ENCODE assay signal across 16 cellular contexts in the genomic region with DNA sequence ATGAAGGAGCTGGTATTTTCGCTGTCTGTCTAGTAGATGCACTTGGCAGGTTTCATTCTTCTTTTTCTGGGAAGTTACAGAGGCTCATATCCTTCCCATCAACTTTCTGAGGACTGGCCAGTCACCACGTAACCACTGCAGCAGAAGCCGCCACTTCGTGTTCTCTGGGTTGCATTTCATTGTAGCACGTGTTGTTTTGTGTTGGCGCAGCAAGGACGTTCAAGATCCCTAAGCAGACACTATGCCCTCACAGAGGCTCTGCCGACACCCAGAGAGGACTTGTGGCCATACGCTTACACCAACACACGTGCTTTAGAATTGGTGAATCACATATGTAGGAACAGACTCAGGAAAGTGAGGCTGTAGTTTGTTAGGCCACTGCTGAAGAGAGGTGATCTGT. TPM values are rescaled to one million over a fixed set of nuclear protein-coding genes. Genes with fewer than 3 reads are reported as not detected.
DNase-seq lines count a peak whose midpoint lies in the region; ATAC-seq and TF ChIP-seq lines count a peak whose summit lies in the region.
"Had no signal": no experiment of that assay in that cellular context is flagged by ENCODE, and none has a peak within 500 bp of the region (broad histone marks: within the 10 kb centered on the region; RNA-seq: fewer than 3 reads in every experiment).

No MANE protein-coding gene starts in this region.

- peaks cover 45% of the 10 kb centered on the region for H3K4me1 Mint-ChIP-seq in activated T-helper 2 cell treated with anti-CD3 and anti-CD28 coated beads, Interferon-gamma antibody, Interleukin-2, Interleukin-4, amounts not matched to agents 10 μg/mL and 5 μg/mL and 100 μg/mL, durations not matched to agents 14 hours and 24 hours and 36 hours (ENCODE audit: low read depth)

- no peak overlapping the region for H2AFZ ChIP-seq in OCI-LY7 (ENCODE audit: low read length)

- ATAC-seq in left cardiac atrium, result peak; percentile 6 to 28
- peak; percentile 78 to 85 (median 82) for ATAC-seq in psoas muscle
- no peak for ATAC-seq in GM18867 (IDR thresholded peaks at IDR 0.05; ENCODE audit: unreplicated experiment)
- ATAC-seq: HepG2 had no signal

- H3K27ac Mint-ChIP-seq in activated T-helper 2 cell treated with anti-CD3 and anti-CD28 coated beads, Interferon-gamma antibody, Interleukin-2, Interleukin-4, amounts not matched to agents 10 μg/mL and 5 μg/mL and 100 μg/mL, durations not matched to agents 14 hours and 24 hours and 36 hours, result peak overlapping the region; percentile 67

- peak; percentile 14 for DNase-seq in MV-4-11 (lab: John Stamatoyannopoulos, UW)
- no peak for DNase-seq in activated T-helper 2 cell treated with anti-CD3 and anti-CD28 coated beads, Interferon-gamma antibody, Interleukin-2, Interleukin-4, amounts not matched to agents 10 μg/mL and 5 μg/mL and 100 μg/mL, durations not matched to agents 14 hours and 24 hours and 36 hours (ENCODE audit: low spot score)
- DNase-seq in left cardiac atrium, result no peak
- DNase-seq in psoas muscle, result peak in 1 of 2 donors; percentile 69
- DNase-seq in SIG-M5 treated with dmso at 0.1 percent for 504 hours (lab: John Stamatoyannopoulos, UW; ENCODE audit: unreplicated experiment), result no peak
- DNase-seq in OCI-LY7 (ENCODE audit: low spot score), result no peak
- DNase-seq: MG63, NCI-H1105 treated with DMSO at 0.1 percent for 48 hours, NCI-H1930, NCI-H2171, NCI-H446 treated with DMSO at 0.1 percent for 48 hours, NCI-H774 had no signal

- no peaks in the 10 kb centered on the region for H3K79me2 ChIP-seq in OCI-LY7 (ENCODE audit: insufficient read depth, low read depth, low read length)

- no peaks in the 10 kb centered on the region for H3K9me3 ChIP-seq in psoas muscle
- no peaks in the 10 kb centered on the region for H3K9me3 ChIP-seq in OCI-LY7 (ENCODE audit: low read length)
- H3K9me3 ChIP-seq: BLaER1 treated with 17β-estradiol and CSF1 and Interleukin-3, amounts not matched to agents 10 nM and 100 nM; MG63 had no signal

- no peak overlapping the region for H3K4me3 ChIP-seq in psoas muscle
- no peak overlapping the region for H3K4me3 ChIP-seq in OCI-LY7 (ENCODE audit: low read depth, low read length, poor library complexity, severe bottlenecking)
- H3K4me3 ChIP-seq: BLaER1 treated with 17β-estradiol and CSF1 and Interleukin-3, amounts not matched to agents 10 nM and 100 nM; MG63 had no signal

- H3K9me2 ChIP-seq in OCI-LY7 (ENCODE audit: insufficient read depth, low read length), result no peaks in the 10 kb centered on the region

- intact Hi-C loops in activated T-helper 2 cell treated with anti-CD3 and anti-CD28 coated beads, Interferon-gamma antibody, Interleukin-2, Interleukin-4, amounts not matched to agents 10 μg/mL and 5 μg/mL and 100 μg/mL, durations not matched to agents 14 hours and 24 hours and 36 hours (cut with micrococcal nuclease), result no loop called here
- intact Hi-C loops in left cardiac atrium (cut with DNase I), result no loop called here
- intact Hi-C loops in psoas muscle (cut with DNase I), result loop anchor here in 1 of 2 donors (2.0 kb wide), 1 partner anchor 27 kb away; no protein-coding TSS in a partner anchor
- intact Hi-C loops in OCI-LY7 (cut with micrococcal nuclease; ENCODE audit: unreplicated experiment), result no loop called here

- no peak overlapping the region for H3K4me2 ChIP-seq in OCI-LY7 (ENCODE audit: low read length)
- H3K4me2 ChIP-seq: BLaER1 treated with 17β-estradiol and CSF1 and Interleukin-3, amounts not matched to agents 10 nM and 100 nM had no signal

- CTCF ChIA-PET in OCI-LY7 (lab: Charles Lee; ENCODE audit: unreplicated experiment), result no interaction called here

- H3K9me3 Mint-ChIP-seq in activated T-helper 2 cell treated with anti-CD3 and anti-CD28 coated beads, Interferon-gamma antibody, Interleukin-2, Interleukin-4, amounts not matched to agents 10 μg/mL and 5 μg/mL and 100 μg/mL, durations not matched to agents 14 hours and 24 hours and 36 hours, result no peaks in the 10 kb centered on the region

- no peaks in the 10 kb centered on the region for H3K27me3 Mint-ChIP-seq in activated T-helper 2 cell treated with anti-CD3 and anti-CD28 coated beads, Interferon-gamma antibody, Interleukin-2, Interleukin-4, amounts not matched to agents 10 μg/mL and 5 μg/mL and 100 μg/mL, durations not matched to agents 14 hours and 24 hours and 36 hours (ENCODE audit: low read depth)

- POLR2A ChIA-PET in OCI-LY7 (lab: Charles Lee), result no interaction called here

- peaks cover 76% of the 10 kb centered on the region for H3K36me3 Mint-ChIP-seq in activated T-helper 2 cell treated with anti-CD3 and anti-CD28 coated beads, Interferon-gamma antibody, Interleukin-2, Interleukin-4, amounts not matched to agents 10 μg/mL and 5 μg/mL and 100 μg/mL, durations not matched to agents 14 hours and 24 hours and 36 hours (ENCODE audit: low read depth)

- peaks cover 4 to 76% of the 10 kb centered on the region in 2 donors for H3K36me3 ChIP-seq in psoas muscle (ENCODE audit: insufficient read depth in 1 of 2, low read depth in 1 of 2)
- peaks cover 93% of the 10 kb centered on the region for H3K36me3 ChIP-seq in OCI-LY7 (ENCODE audit: insufficient read depth, low read length)

- WGBS in psoas muscle, 3 donors, result 27 to 55% (median 44%) methylated on average over 10 of the region's 10 CpGs

- peak overlapping the region; percentile 88 for H3K27ac ChIP-seq in psoas muscle
- H3K27ac ChIP-seq in OCI-LY7 (ENCODE audit: low read depth, low read length, poor library complexity, severe bottlenecking), result no peak overlapping the region
- H3K27ac ChIP-seq: BLaER1 treated with 17β-estradiol and CSF1 and Interleukin-3, amounts not matched to agents 10 nM and 100 nM had no signal

- H3K4me3 Mint-ChIP-seq in activated T-helper 2 cell treated with anti-CD3 and anti-CD28 coated beads, Interferon-gamma antibody, Interleukin-2, Interleukin-4, amounts not matched to agents 10 μg/mL and 5 μg/mL and 100 μg/mL, durations not matched to agents 14 hours and 24 hours and 36 hours (ENCODE audit: low read depth), result no peak overlapping the region

- H3K27me3 ChIP-seq in psoas muscle (ENCODE audit: insufficient read depth in 3 of 3, low read length in 2 of 3), result no peaks in the 10 kb centered on the region
- H3K27me3 ChIP-seq: BLaER1 treated with 17β-estradiol and CSF1 and Interleukin-3, amounts not matched to agents 10 nM and 100 nM; MG63 had no signal

- TF ChIP-seq CTCF in psoas muscle (IDR thresholded peaks at IDR 0.05) (no peak), OCI-LY7 (conservative IDR thresholded peaks at IDR 0.05; ENCODE audit: low read length) (no peak)

- peaks cover 54% of the 10 kb centered on the region for H3K4me1 ChIP-seq in psoas muscle
- no peaks in the 10 kb centered on the region for H3K4me1 ChIP-seq in OCI-LY7 (ENCODE audit: insufficient read depth, low read length, poor library complexity, severe bottlenecking)

- H4K20me1 ChIP-seq in OCI-LY7 (ENCODE audit: insufficient read depth, low read length), result no peaks in the 10 kb centered on the region

- BruUV-seq in OCI-LY7 (replicated peaks; lab: Mats Ljungman, UMichigan), result no TSS peak

RNA-seq across cellular contexts. Expression of a gene that starts 42.2 kb away (rescaled TPM):
- total RNA-seq in activated T-helper 2 cell treated with anti-CD3 and anti-CD28 coated beads, Interferon-gamma antibody, Interleukin-2, Interleukin-4, amounts not matched to agents 10 μg/mL and 5 μg/mL and 100 μg/mL, durations not matched to agents 14 hours and 24 hours and 36 hours, result 0.46 and 0.51 TPM in 2 replicates
- under 1 TPM in 1 of 2 donors, not detected in 1; 0.41 TPM for total RNA-seq in left cardiac atrium
- 1 to 10 TPM in 1 of 4 donors, under 1 TPM in 2, not detected in 1; 0.32 to 1.2 (median 0.64) TPM for total RNA-seq in psoas muscle
- polyA plus RNA-seq in psoas muscle, result under 1 TPM in 2 of 3 donors, not detected in 1; 0.14 to 0.38 TPM
- 0.41 TPM in 1 of 2 replicates, not detected in the other for total RNA-seq in OCI-LY7 (2014; rRNA removed; shearing (Covaris generic))
- total RNA-seq in OCI-LY7 (2022), result not detected in 2 replicates
- total RNA-seq: H1 had no signal
